20 cellular contexts compared by ENCODE assay signal in genomic region chr21:29034678-29035077, GRCh38. TPM values are rescaled to one million over a fixed set of nuclear protein-coding genes. Genes with fewer than 3 reads are reported as not detected.
A peak's percentile ranks its signal among the peaks of the same experiment; 100 is the strongest.
DNase-seq lines count a peak whose midpoint lies in the region; ATAC-seq and TF ChIP-seq lines count a peak whose summit lies in the region.
"Had no signal": no experiment of that assay in that cellular context is flagged by ENCODE, and none has a peak within 500 bp of the region (broad histone marks: within the 10 kb centered on the region; RNA-seq: fewer than 3 reads in every experiment).

No MANE protein-coding gene starts in this region.

- H3K4me2 ChIP-seq in PC-9: no peak overlapping the region

- peak overlapping the region; percentile 36 for H3K4me3 ChIP-seq in SK-N-MC
- no peak overlapping the region for H3K4me3 ChIP-seq in mucosa of descending colon
- H3K4me3 ChIP-seq in PC-9: no peak overlapping the region

- no peaks in the 10 kb centered on the region for H4K20me1 ChIP-seq in PC-9 (ENCODE audit: insufficient read depth)

- DNase-seq in NOMO-1 treated with DMSO at 0.1 percent for 48 hours (lab: John Stamatoyannopoulos, UW; ENCODE audit: unreplicated experiment) (peak; percentile 24), NOMO-1 treated with dmso at 0.1 percent for 144 hours (lab: John Stamatoyannopoulos, UW; ENCODE audit: unreplicated experiment) (no peak), SK-N-MC (ENCODE audit: low read depth, low spot score) (peak; percentile 66), mucosa of descending colon (no peak), NCI-H1417 treated with DMSO at 0.1 percent for 48 hours (lab: John Stamatoyannopoulos, UW) (no peak), PC-9 (no peak)
- DNase-seq: Calu3; CD4-positive, alpha-beta memory T cell; DMS53; HFFc6; Kasumi-1; NCI-H1436; NCI-H2029; NCI-H2171 treated with DMSO at 0.1 percent for 48 hours; NCI-H774; SHP77 had no signal

- no peak overlapping the region for H2AFZ ChIP-seq in PC-9

- BruUV-seq in PC-9 (replicated peaks; lab: Mats Ljungman, UMichigan): no TSS peak

- H3K36me3 ChIP-seq in SK-N-MC (ENCODE audit: insufficient read depth, low read length) (peaks cover 76% of the 10 kb centered on the region), mucosa of descending colon (ENCODE audit: low read depth) (peaks cover 7% of the 10 kb centered on the region), PC-9 (ENCODE audit: low read depth) (peaks cover 10% of the 10 kb centered on the region)

- POLR2A ChIA-PET in PC-9 (lab: Charles Lee; ENCODE audit: unreplicated experiment): no interaction called here

- H3K4me1 Mint-ChIP-seq in IgD-negative memory B cell: peaks cover 5 to 9% (median 6%) of the 10 kb centered on the region in 3 donors

- no peaks in the 10 kb centered on the region for H3F3A ChIP-seq in PC-9 (ENCODE audit: insufficient read depth, low read depth)

- CTCF ChIA-PET in PC-9 (lab: Charles Lee): interaction anchor here (0.6 kb wide), 1 partner anchor 1314 kb away, joined by 4 read pairs; no protein-coding TSS in a partner anchor

- H3K4me3 Mint-ChIP-seq in IgD-negative memory B cell: no peak overlapping the region
- H3K4me3 Mint-ChIP-seq: CD4-positive, alpha-beta memory T cell; HFFc6 had no signal

- peaks cover 2% of the 10 kb centered on the region for H3K36me3 Mint-ChIP-seq in IgD-negative memory B cell

- peak overlapping the region in 2 of 3 donors; percentile 5 to 69 for H3K27ac Mint-ChIP-seq in IgD-negative memory B cell
- H3K27ac Mint-ChIP-seq: HFFc6 had no signal

- no peaks in the 10 kb centered on the region for H3K4me1 ChIP-seq in mucosa of descending colon (ENCODE audit: low read depth)
- H3K4me1 ChIP-seq in PC-9 (replicated peaks; ENCODE audit: insufficient read depth): no peaks in the 10 kb centered on the region

- no peaks in the 10 kb centered on the region for H3K9me3 Mint-ChIP-seq in IgD-negative memory B cell
- H3K9me3 Mint-ChIP-seq: CD4-positive, alpha-beta memory T cell; HFFc6 had no signal

- TF ChIP-seq CTCF in mucosa of descending colon (IDR thresholded peaks at IDR 0.05): no peak
- no peak for TF ChIP-seq CTCF in PC-9 (conservative IDR thresholded peaks at IDR 0.05)

- intact Hi-C loops in mucosa of descending colon (cut with DNase I, micrococcal nuclease) (no loop called here), PC-9 (cut with micrococcal nuclease; ENCODE audit: unreplicated experiment) (no loop called here)

- peak overlapping the region; percentile 92 for H3K27ac ChIP-seq in SK-N-MC
- H3K27ac ChIP-seq in PC-9: no peak overlapping the region
- H3K27ac ChIP-seq: 22Rv1 had no signal

- no peaks in the 10 kb centered on the region for H3K9me2 ChIP-seq in PC-9 (ENCODE audit: insufficient read depth)

- H3K9me3 ChIP-seq in SK-N-MC (ENCODE audit: low read depth, low read length): no peaks in the 10 kb centered on the region
- no peaks in the 10 kb centered on the region for H3K9me3 ChIP-seq in mucosa of descending colon
- H3K9me3 ChIP-seq in PC-9 (ENCODE audit: insufficient read depth, low read depth): no peaks in the 10 kb centered on the region

- H3K27me3 ChIP-seq in PC-9 (ENCODE audit: insufficient read depth, low read depth): no peaks in the 10 kb centered on the region

- H3K9ac ChIP-seq in SK-N-MC (ENCODE audit: insufficient read length): no peak overlapping the region

- H3K27me3 Mint-ChIP-seq in IgD-negative memory B cell: no peaks in the 10 kb centered on the region
- H3K27me3 Mint-ChIP-seq: CD4-positive, alpha-beta memory T cell had no signal

- ATAC-seq in mucosa of descending colon: peak; percentile 84
- ATAC-seq in HG02981 (IDR thresholded peaks at IDR 0.05; ENCODE audit: unreplicated experiment): no peak
- ATAC-seq: SK-N-SH treated with all-trans-retinoic acid at 6 μM for 48 hours had no signal

- no peaks in the 10 kb centered on the region for H3K79me2 ChIP-seq in PC-9 (ENCODE audit: low read depth)

RNA-seq across cellular contexts. Expression of gene USP16, which starts 10.2 kb away (rescaled TPM):
- polyA plus RNA-seq in IgD-negative memory B cell: 25.7 TPM
- 10 to 100 TPM; 35.2 to 41.5 (median 37.6) TPM for total RNA-seq in mucosa of descending colon
- total RNA-seq in PC-9 (2021): 18.6 and 24.6 TPM in 2 replicates

RNA-seq across cellular contexts. Expression of gene RWDD2B, which starts 15.5 kb away (rescaled TPM):
- 13.0 TPM for polyA plus RNA-seq in IgD-negative memory B cell
- 10 to 100 TPM in 1 of 3 donors, 1 to 10 TPM in 2; 7.7 to 15.5 (median 8.0) TPM for total RNA-seq in mucosa of descending colon
- 12.4 and 18.7 TPM in 2 replicates for total RNA-seq in PC-9 (2021)

RNA-seq across cellular contexts. Expression of gene CCT8, which starts 38.8 kb away (rescaled TPM):
- polyA plus RNA-seq in IgD-negative memory B cell: 141 TPM
- total RNA-seq in mucosa of descending colon (100 to 1,000 TPM in 1 of 3 donors, 10 to 100 TPM in 2; 76.2 to 103 (median 95.1) TPM), PC-9 (2021) (123 and 128 TPM in 2 replicates)

RNA-seq across cellular contexts. Expression of gene LTN1, which starts 42.0 kb away (rescaled TPM):
- polyA plus RNA-seq in IgD-negative memory B cell: 15.6 TPM
- total RNA-seq in mucosa of descending colon (10 to 100 TPM; 24.5 to 32.7 (median 30.9) TPM), PC-9 (2021) (14.9 and 18.7 TPM in 2 replicates)

Comparison
In these comparisons a context has a peak if more than half of its experiments do, and no peak if none do; other contexts are left out.
1. DNase-seq: peak in NOMO-1 treated with DMSO at 0.1 percent for 48 hours (single experiment) and SK-N-MC (single experiment); none in NOMO-1 treated with dmso at 0.1 percent for 144 hours (single experiment), mucosa of descending colon (0 of 3), NCI-H1417 treated with DMSO at 0.1 percent for 48 hours (single experiment) and PC-9 (0 of 2).